Comparison of ENCODE assay signal across 21 cellular contexts in genomic region chr5:82570-82969, GRCh38. TPM values are rescaled to one million over a fixed set of nuclear protein-coding genes. Genes with fewer than 3 reads are reported as not detected.
DNase-seq lines count a peak whose midpoint lies in the region; ATAC-seq and TF ChIP-seq lines count a peak whose summit lies in the region.
"Had no signal": no experiment of that assay in that cellular context is flagged by ENCODE, and none has a peak within 500 bp of the region (broad histone marks: within the 10 kb centered on the region; RNA-seq: fewer than 3 reads in every experiment).

No MANE protein-coding gene starts in this region.

- no peak overlapping the region for H3K23ac ChIP-seq in mesenchymal stem cell (ENCODE audit: low read length in 2 of 2)

- no peaks in the 10 kb centered on the region for H3K27me3 ChIP-seq in cardiac muscle cell
- H3K27me3 ChIP-seq in left ventricle myocardium inferior (ENCODE audit: low read depth) = peaks cover 32% of the 10 kb centered on the region
- H3K27me3 ChIP-seq in mesenchymal stem cell (ENCODE audit: control insufficient read depth in 1 of 2, insufficient read depth in 1 of 2, low read length in 2 of 2) = peaks cover 14 to 66% of the 10 kb centered on the region in 2 experiments
- H3K27me3 ChIP-seq: adrenal gland had no signal

- H3K27me3 Mint-ChIP-seq in type B pancreatic cell (peaks cover 45% of the 10 kb centered on the region), T-helper 17 cell (peaks cover 38% of the 10 kb centered on the region), natural killer cell (ENCODE audit: low read depth in 2 of 2) (peaks cover 5 to 21% of the 10 kb centered on the region in 2 donors)

- H3K9me3 ChIP-seq in cardiac muscle cell (ENCODE audit: low read depth) = no peaks in the 10 kb centered on the region
- H3K9me3 ChIP-seq in left ventricle myocardium inferior (replicated peaks) = no peaks in the 10 kb centered on the region
- no peaks in the 10 kb centered on the region for H3K9me3 ChIP-seq in mesenchymal stem cell (ENCODE audit: control insufficient read depth, low read length)
- H3K9me3 ChIP-seq in T-helper 17 cell (ENCODE audit: control insufficient read depth, low read length, poor library complexity, severe bottlenecking) = no peaks in the 10 kb centered on the region
- H3K9me3 ChIP-seq: adrenal gland had no signal

- no peak overlapping the region for H2BK120ac ChIP-seq in mesenchymal stem cell (ENCODE audit: low read depth, low read length)

- no peak overlapping the region for H2AFZ ChIP-seq in mesenchymal stem cell (ENCODE audit: low read depth, low read length)

- H3K4me1 Mint-ChIP-seq in type B pancreatic cell (ENCODE audit: unreplicated experiment) (peaks cover 24% of the 10 kb centered on the region), T-helper 17 cell (no peaks in the 10 kb centered on the region), natural killer cell (no peaks in the 10 kb centered on the region)

- H3K4ac ChIP-seq in mesenchymal stem cell (ENCODE audit: low read depth in 1 of 2, low read length in 2 of 2) = no peak overlapping the region

- no peak overlapping the region for H3K18ac ChIP-seq in mesenchymal stem cell (ENCODE audit: low read depth in 1 of 2, low read length in 2 of 2)

- H3K4me2 ChIP-seq in mesenchymal stem cell (ENCODE audit: low read length, poor library complexity, severe bottlenecking) = no peak overlapping the region

- 43% methylated on average over 7 of the region's 10 CpGs for WGBS in mesenchymal stem cell

- no peak overlapping the region for H3K4me3 ChIP-seq in cardiac muscle cell
- no peak overlapping the region for H3K4me3 ChIP-seq in left ventricle myocardium inferior
- H3K4me3 ChIP-seq in mesenchymal stem cell (ENCODE audit: insufficient read depth in 1 of 2, low read depth in 1 of 2, low read length in 2 of 2) = no peak overlapping the region
- H3K4me3 ChIP-seq: adrenal gland had no signal

- no peaks in the 10 kb centered on the region for H3K79me1 ChIP-seq in mesenchymal stem cell (replicated peaks; ENCODE audit: low read length, poor library complexity, severe bottlenecking)

- H3K36me3 Mint-ChIP-seq in type B pancreatic cell = peaks cover 4% of the 10 kb centered on the region
- no peaks in the 10 kb centered on the region for H3K36me3 Mint-ChIP-seq in T-helper 17 cell (ENCODE audit: low read depth)
- H3K36me3 Mint-ChIP-seq in natural killer cell = no peaks in the 10 kb centered on the region

- no peak for TF ChIP-seq CTCF in cardiac muscle cell (IDR thresholded peaks at IDR 0.05; ENCODE audit: low read depth, low read length)
- TF ChIP-seq CTCF in left ventricle myocardium inferior (IDR thresholded peaks at IDR 0.05; ENCODE audit: borderline replicate concordance) = no peak
- TF ChIP-seq CTCF in type B pancreatic cell (conservative IDR thresholded peaks at IDR 0.05) = no peak
- no peak for TF ChIP-seq CTCF in natural killer cell (IDR thresholded peaks at IDR 0.05)

- no peak overlapping the region for H3K14ac ChIP-seq in mesenchymal stem cell (ENCODE audit: low read length in 2 of 2)

- H2BK15ac ChIP-seq in mesenchymal stem cell (ENCODE audit: low read depth, poor library complexity, severe bottlenecking) = no peak overlapping the region

- intact Hi-C loops in left ventricle myocardium inferior (cut with micrococcal nuclease) (no loop called here), natural killer cell (cut with micrococcal nuclease) (no loop called here)

- H3K27ac ChIP-seq in cardiac muscle cell (peak overlapping the region; percentile 72), left ventricle myocardium inferior (replicated peaks) (no peak overlapping the region), mesenchymal stem cell (ENCODE audit: low read length, poor library complexity, severe bottlenecking) (peak overlapping the region; percentile 15)
- H3K27ac ChIP-seq: adrenal gland had no signal

- peaks cover 13% of the 10 kb centered on the region for H3K4me1 ChIP-seq in cardiac muscle cell (ENCODE audit: low read depth)
- no peaks in the 10 kb centered on the region for H3K4me1 ChIP-seq in left ventricle myocardium inferior
- H3K4me1 ChIP-seq in mesenchymal stem cell (ENCODE audit: control insufficient read depth, insufficient read depth, low read depth, low read length) = peaks cover 29% of the 10 kb centered on the region
- H3K4me1 ChIP-seq: adrenal gland had no signal

- H2AK5ac ChIP-seq in mesenchymal stem cell (ENCODE audit: low read length, severe bottlenecking) = no peak overlapping the region

- no peaks in the 10 kb centered on the region for H3K9me3 Mint-ChIP-seq in type B pancreatic cell
- H3K9me3 Mint-ChIP-seq in natural killer cell = no peaks in the 10 kb centered on the region
- H3K9me3 Mint-ChIP-seq: activated T-cell treated with anti-CD3 and anti-CD28 coated beads, Interleukin-2, amount 50 U/mL, for 24 hours had no signal

- no peak overlapping the region for H3K9ac ChIP-seq in mesenchymal stem cell (ENCODE audit: low read length)

- H3K4me3 Mint-ChIP-seq in type B pancreatic cell (peak overlapping the region; percentile 38), T-helper 17 cell (no peak overlapping the region), natural killer cell (no peak overlapping the region)
- H3K4me3 Mint-ChIP-seq: activated T-cell treated with anti-CD3 and anti-CD28 coated beads, Interleukin-2, amount 50 U/mL, for 24 hours; CD4-positive, alpha-beta memory T cell had no signal

- DNase-seq in cardiac muscle cell (ENCODE audit: low read depth in 1 of 2, low spot score in 1 of 2) (no peak), left ventricle myocardium inferior (no peak), astrocyte of the hippocampus (ENCODE audit: low read depth, low spot score) (peak; percentile 36), mesenchymal stem cell (no peak), type B pancreatic cell (ENCODE audit: extremely low spot score, unreplicated experiment) (peak; percentile 44), T-helper 17 cell (no peak), natural killer cell (no peak), NCI-H2107 (lab: John Stamatoyannopoulos, UW) (no peak)
- DNase-seq: activated CD4-positive, alpha-beta T cell treated with anti-CD3 and anti-CD28 coated beads for 1 hour; activated T-cell treated with anti-CD3 and anti-CD28 coated beads, Interleukin-2, amount 50 U/mL, for 24 hours; adrenal gland; AML-193; CD4-positive, alpha-beta memory T cell; DMS153; NCI-H1048; NCI-H2029; NCI-H345; nucleus accumbens; OCI-M1; SHP77; SW 1271 had no signal

- no peak overlapping the region for H2BK5ac ChIP-seq in mesenchymal stem cell (ENCODE audit: low read depth, low read length, poor library complexity, severe bottlenecking)

- no peak overlapping the region for H2BK12ac ChIP-seq in mesenchymal stem cell (ENCODE audit: low read length in 2 of 2)

- H4K91ac ChIP-seq in mesenchymal stem cell (ENCODE audit: low read length) = no peak overlapping the region

- H3K27ac Mint-ChIP-seq in type B pancreatic cell (peak overlapping the region; percentile 20), T-helper 17 cell (no peak overlapping the region), natural killer cell (no peak overlapping the region)
- H3K27ac Mint-ChIP-seq: activated T-cell treated with anti-CD3 and anti-CD28 coated beads, Interleukin-2, amount 50 U/mL, for 24 hours; CD4-positive, alpha-beta memory T cell had no signal

- H3K36me3 ChIP-seq in cardiac muscle cell = no peaks in the 10 kb centered on the region
- H3K36me3 ChIP-seq in left ventricle myocardium inferior = no peaks in the 10 kb centered on the region
- no peaks in the 10 kb centered on the region for H3K36me3 ChIP-seq in mesenchymal stem cell (ENCODE audit: control insufficient read depth in 1 of 2, insufficient read depth in 2 of 2, low read depth in 1 of 2, low read length in 2 of 2)
- H3K36me3 ChIP-seq: adrenal gland had no signal

- no peak overlapping the region for H4K8ac ChIP-seq in mesenchymal stem cell (ENCODE audit: low read length)

- no peak for ATAC-seq in T-helper 17 cell
- ATAC-seq in natural killer cell = no peak

RNA-seq across cellular contexts. Expression of gene PLEKHG4B, which starts 9.4 kb away (rescaled TPM):
- total RNA-seq in cardiac muscle cell (15.0 and 20.1 TPM in 2 replicates), left ventricle myocardium inferior (not detected), type B pancreatic cell (ENCODE audit: low replicate concordance) (32.8 and 46.6 TPM in 2 replicates), T-helper 17 cell (under 1 TPM in 1 of 2 donors, not detected in 1; 0.55 TPM), natural killer cell (under 1 TPM in 1 of 3 donors, not detected in 2; 0.07 TPM)
- 8.1 and 9.9 TPM in 2 replicates for polyA plus RNA-seq in cardiac muscle cell
- polyA plus RNA-seq in mesenchymal stem cell (2013, experiment 1 of 2) = 0.25 TPM
- 0.14 TPM for polyA plus RNA-seq in mesenchymal stem cell (2013, experiment 2 of 2)
- total RNA-seq: CD4-positive, alpha-beta memory T cell had no signal
- polyA plus RNA-seq: CD4-positive, alpha-beta memory T cell had no signal

Comparison
In these comparisons a context has a peak if more than half of its experiments do, and no peak if none do; other contexts are left out.
1. RNA of gene PLEKHG4B, which starts 9.4 kb away (total RNA-seq): 32.8 to 46.6 TPM in type B pancreatic cell and 15.0 to 20.1 TPM in cardiac muscle cell; 0.55 TPM in T-helper 17 cell, not detected in left ventricle myocardium inferior (single experiment) and 0.07 TPM in natural killer cell; every median in the first group is over 10 times any median in the second.
2. DNase-seq: peak in astrocyte of the hippocampus (single experiment) and type B pancreatic cell (single experiment); none in cardiac muscle cell (0 of 2), left ventricle myocardium inferior (single experiment), mesenchymal stem cell (single experiment), T-helper 17 cell (0 of 3), natural killer cell (single experiment) and NCI-H2107 (single experiment).